In genomic region chr3:38157117-38157516, GRCh38 we compare ENCODE assay signal across 18 cellular contexts. TPM values are rescaled to one million over a fixed set of nuclear protein-coding genes. Genes with fewer than 3 reads are reported as not detected.
DNase-seq lines count a peak whose midpoint lies in the region; ATAC-seq, FAIRE-seq and TF ChIP-seq lines count a peak whose summit lies in the region.
"Had no signal": no experiment of that assay in that cellular context is flagged by ENCODE, and none has a peak within 500 bp of the region (broad histone marks: within the 10 kb centered on the region; RNA-seq: fewer than 3 reads in every experiment).

No MANE protein-coding gene starts in this region.

- H4K20me1 ChIP-seq in keratinocyte (ENCODE audit: control insufficient read depth, extremely low read depth, insufficient read depth, low read length): no peaks in the 10 kb centered on the region
- H4K20me1 ChIP-seq in MM.1S (ENCODE audit: insufficient read depth, low read length): no peaks in the 10 kb centered on the region
- H4K20me1 ChIP-seq: BLaER1 had no signal

- H3K4me2 ChIP-seq in keratinocyte (ENCODE audit: control insufficient read depth, extremely low read depth, insufficient read depth, low read depth, low read length) (peak overlapping the region; percentile 2), MM.1S (ENCODE audit: low read depth, low read length) (no peak overlapping the region)
- H3K4me2 ChIP-seq: A549, BLaER1 had no signal

- no peaks in the 10 kb centered on the region for H3K27me3 Mint-ChIP-seq in activated CD4-positive, alpha-beta T cell treated with anti-CD3 and anti-CD28 coated beads, Interleukin-2, amount 10 ng/mL, durations not matched to agents 24 days and 14 days
- H3K27me3 Mint-ChIP-seq: CD4-positive, alpha-beta memory T cell had no signal

- no peaks in the 10 kb centered on the region for H3K79me2 ChIP-seq in keratinocyte (ENCODE audit: control insufficient read depth, insufficient read depth, low read length)
- no peaks in the 10 kb centered on the region for H3K79me2 ChIP-seq in MM.1S (ENCODE audit: low read length)

- H3K27me3 ChIP-seq in RWPE2 (ENCODE audit: insufficient read depth, poor library complexity, severe bottlenecking) (no peaks in the 10 kb centered on the region), keratinocyte (ENCODE audit: control insufficient read depth, extremely low read depth, insufficient read depth, low read length) (no peaks in the 10 kb centered on the region), upper lobe of right lung (no peaks in the 10 kb centered on the region), MM.1S (replicated peaks; ENCODE audit: insufficient read depth, low read length) (no peaks in the 10 kb centered on the region)
- H3K27me3 ChIP-seq: BLaER1 had no signal

- intact Hi-C loops in activated CD4-positive, alpha-beta T cell treated with anti-CD3 and anti-CD28 coated beads, Interleukin-2, amount 10 ng/mL, durations not matched to agents 24 days and 14 days (cut with micrococcal nuclease): no loop called here
- intact Hi-C loops in upper lobe of right lung (cut with DNase I): no loop called here

- H3K36me3 Mint-ChIP-seq in activated CD4-positive, alpha-beta T cell treated with anti-CD3 and anti-CD28 coated beads, Interleukin-2, amount 10 ng/mL, durations not matched to agents 24 days and 14 days (ENCODE audit: low read depth): no peaks in the 10 kb centered on the region
- H3K36me3 Mint-ChIP-seq: CD4-positive, alpha-beta memory T cell had no signal

- TF ChIP-seq CTCF in RWPE2 (IDR thresholded peaks at IDR 0.05; ENCODE audit: poor library complexity, severe bottlenecking) (no peak), keratinocyte (optimal IDR thresholded peaks at IDR 0.05 in 1 of 3, IDR thresholded peaks at IDR 0.05 in 1 of 3, conservative IDR thresholded peaks at IDR 0.05 in 1 of 3; ENCODE audit: extremely low read depth in 1 of 3, insufficient read depth in 2 of 3, low read length in 3 of 3) (no peak), upper lobe of right lung (IDR thresholded peaks at IDR 0.05) (no peak), MM.1S (IDR thresholded peaks at IDR 0.05; ENCODE audit: low read length) (no peak)

- FAIRE-seq in keratinocyte (lab: Jason Lieb, UNC): peak; percentile 44
- FAIRE-seq: A549, GM19239, H1, HepG2 had no signal

- dilution Hi-C loops in keratinocyte (cut with MboI; ENCODE audit: extremely low pct_ligation_motif_present, low sequenced_read_pairs): no loop called here

- no peak overlapping the region for H3K4me3 Mint-ChIP-seq in activated CD4-positive, alpha-beta T cell treated with anti-CD3 and anti-CD28 coated beads, Interleukin-2, amount 10 ng/mL, durations not matched to agents 24 days and 14 days
- H3K4me3 Mint-ChIP-seq: CD14-positive monocyte; CD4-positive, alpha-beta memory T cell; H9 had no signal

- H3K4me3 ChIP-seq in RWPE2 (ENCODE audit: severe bottlenecking): no peak overlapping the region
- H3K4me3 ChIP-seq in keratinocyte (ENCODE audit: control insufficient read depth in 2 of 3, extremely low read depth in 1 of 3, insufficient read depth in 2 of 3, low read depth in 1 of 3, low read length in 3 of 3): no peak overlapping the region
- no peak overlapping the region for H3K4me3 ChIP-seq in upper lobe of right lung
- H3K4me3 ChIP-seq in MM.1S (ENCODE audit: low read length): no peak overlapping the region
- H3K4me3 ChIP-seq: A549, BLaER1 had no signal

- ATAC-seq in RWPE2 (ENCODE audit: low read depth): no peak
- no peak for ATAC-seq in upper lobe of right lung
- no peak for ATAC-seq in GM18870 (IDR thresholded peaks at IDR 0.05; ENCODE audit: unreplicated experiment)
- ATAC-seq: HepG2 had no signal

- no peaks in the 10 kb centered on the region for H3F3A ChIP-seq in MM.1S (ENCODE audit: insufficient read depth, low read length)

- H3K4me1 Mint-ChIP-seq in activated CD4-positive, alpha-beta T cell treated with anti-CD3 and anti-CD28 coated beads, Interleukin-2, amount 10 ng/mL, durations not matched to agents 24 days and 14 days: peaks cover 22% of the 10 kb centered on the region

- H2AFZ ChIP-seq in keratinocyte (ENCODE audit: control insufficient read depth, low read length): peak overlapping the region; percentile 21
- no peak overlapping the region for H2AFZ ChIP-seq in MM.1S (ENCODE audit: low read length)

- no peaks in the 10 kb centered on the region for H3K9me3 ChIP-seq in RWPE2 (ENCODE audit: severe bottlenecking)
- no peaks in the 10 kb centered on the region for H3K9me3 ChIP-seq in keratinocyte (ENCODE audit: control insufficient read depth, low read depth, low read length)
- no peaks in the 10 kb centered on the region for H3K9me3 ChIP-seq in upper lobe of right lung
- no peaks in the 10 kb centered on the region for H3K9me3 ChIP-seq in MM.1S (replicated peaks; ENCODE audit: insufficient read depth, low read length)
- H3K9me3 ChIP-seq: A549, BLaER1 had no signal

- H3K36me3 ChIP-seq in RWPE2 (ENCODE audit: low read depth) (no peaks in the 10 kb centered on the region), keratinocyte (ENCODE audit: control insufficient read depth in 2 of 2, extremely low read depth in 1 of 2, insufficient read depth in 2 of 2, low read length in 2 of 2) (no peaks in the 10 kb centered on the region), upper lobe of right lung (no peaks in the 10 kb centered on the region), MM.1S (replicated peaks; ENCODE audit: insufficient read depth, low read length) (no peaks in the 10 kb centered on the region)
- H3K36me3 ChIP-seq: BLaER1 had no signal

- DNase-seq in activated CD4-positive, alpha-beta T cell treated with anti-CD3 and anti-CD28 coated beads, Interleukin-2, amount 10 ng/mL, durations not matched to agents 24 days and 14 days: peak; percentile 50
- no peak for DNase-seq in activated CD4-positive, alpha-beta T cell treated with anti-CD3 and anti-CD28 coated beads, Interleukin-2, amount 50 U/mL, for 48 hours
- no peak for DNase-seq in RWPE2 (ENCODE audit: low spot score)
- no peak for DNase-seq in keratinocyte (ENCODE audit: low read depth, low spot score)
- no peak for DNase-seq in upper lobe of right lung
- DNase-seq in MM.1S: no peak
- DNase-seq: AML-193; CD4-positive, alpha-beta memory T cell; GF-D8; H9 had no signal

- H3K27ac ChIP-seq in RWPE2 (ENCODE audit: poor library complexity, severe bottlenecking) (peak overlapping the region; percentile 90), keratinocyte (ENCODE audit: control insufficient read depth, insufficient read depth, low read length) (peak overlapping the region; percentile 2), upper lobe of right lung (no peak overlapping the region), MM.1S (ENCODE audit: low read length) (no peak overlapping the region)
- H3K27ac ChIP-seq: 22Rv1, A549, BLaER1 had no signal

- H3K9ac ChIP-seq in keratinocyte (ENCODE audit: control insufficient read depth, extremely low read depth, insufficient read depth, low read length): no peak overlapping the region
- H3K9ac ChIP-seq in MM.1S (ENCODE audit: low read length): no peak overlapping the region
- H3K9ac ChIP-seq: BLaER1 had no signal

- no peak overlapping the region for H3K27ac Mint-ChIP-seq in activated CD4-positive, alpha-beta T cell treated with anti-CD3 and anti-CD28 coated beads, Interleukin-2, amount 10 ng/mL, durations not matched to agents 24 days and 14 days
- H3K27ac Mint-ChIP-seq: H9 had no signal

- H3K4me1 ChIP-seq in RWPE2 (ENCODE audit: insufficient read depth, poor library complexity, severe bottlenecking) (peaks cover 50% of the 10 kb centered on the region), keratinocyte (ENCODE audit: control insufficient read depth, extremely low read depth, insufficient read depth, low read length) (peaks cover 54% of the 10 kb centered on the region), upper lobe of right lung (peaks cover 15% of the 10 kb centered on the region), MM.1S (ENCODE audit: low read length) (no peaks in the 10 kb centered on the region)
- H3K4me1 ChIP-seq: BLaER1 had no signal

- no peaks in the 10 kb centered on the region for H3K9me3 Mint-ChIP-seq in activated CD4-positive, alpha-beta T cell treated with anti-CD3 and anti-CD28 coated beads, Interleukin-2, amount 10 ng/mL, durations not matched to agents 24 days and 14 days
- H3K9me3 Mint-ChIP-seq: CD14-positive monocyte; CD4-positive, alpha-beta memory T cell; H9 had no signal

- no peaks in the 10 kb centered on the region for H3K9me2 ChIP-seq in MM.1S (replicated peaks; ENCODE audit: insufficient read depth, low read length)

- H3K9me1 ChIP-seq in keratinocyte (ENCODE audit: control insufficient read depth, extremely low read depth, insufficient read depth, low read length): no peaks in the 10 kb centered on the region

RNA-seq across cellular contexts. Expression of gene OXSR1, which starts 8.2 kb away (rescaled TPM):
- 56.4 and 58.3 TPM in 2 replicates for total RNA-seq in activated CD4-positive, alpha-beta T cell treated with anti-CD3 and anti-CD28 coated beads, Interleukin-2, amount 10 ng/mL, durations not matched to agents 24 days and 14 days
- 60.8 to 77.0 TPM (median 61.9 TPM) in 3 replicates for polyA plus RNA-seq in keratinocyte
- 29.8 TPM for polyA plus RNA-seq in keratinocyte (2011; ENCODE audit: low read depth)
- polyA plus RNA-seq in keratinocyte (2011; cell fraction: cytosol; rRNA removed): 44.6 and 75.2 TPM in 2 replicates
- polyA plus RNA-seq in keratinocyte (2011; cell fraction: nucleus; rRNA removed): 83.6 and 108 TPM in 2 replicates
- polyA plus RNA-seq in keratinocyte (2012; ENCODE audit: low replicate concordance): 50.3 and 54.7 TPM in 2 replicates
- polyA minus RNA-seq in keratinocyte: 31.5 to 73.8 TPM (median 53.2 TPM) in 3 replicates
- polyA minus RNA-seq in keratinocyte (2011; cell fraction: cytosol; rRNA and poly(A)+ RNA removed): 62.2 TPM
- 59.6 and 108 TPM in 2 replicates for polyA minus RNA-seq in keratinocyte (2011; cell fraction: nucleus; rRNA and poly(A)+ RNA removed)
- 32.7 TPM for total RNA-seq in upper lobe of right lung

RNA-seq across cellular contexts. Expression of gene MYD88, which starts 18.7 kb away (rescaled TPM):
- 32.0 and 36.9 TPM in 2 replicates for total RNA-seq in activated CD4-positive, alpha-beta T cell treated with anti-CD3 and anti-CD28 coated beads, Interleukin-2, amount 10 ng/mL, durations not matched to agents 24 days and 14 days
- polyA plus RNA-seq in keratinocyte: 44.0 to 72.8 TPM (median 46.2 TPM) in 3 replicates
- polyA plus RNA-seq in keratinocyte (2011; ENCODE audit: low read depth): 52.8 TPM
- 58.1 and 67.4 TPM in 2 replicates for polyA plus RNA-seq in keratinocyte (2011; cell fraction: cytosol; rRNA removed)
- polyA plus RNA-seq in keratinocyte (2011; cell fraction: nucleus; rRNA removed): 71.4 and 90.1 TPM in 2 replicates
- polyA plus RNA-seq in keratinocyte (2012; ENCODE audit: low replicate concordance): 34.0 and 52.2 TPM in 2 replicates
- polyA minus RNA-seq in keratinocyte: 92.9 to 153 TPM (median 123 TPM) in 3 replicates
- 42.6 TPM for polyA minus RNA-seq in keratinocyte (2011; cell fraction: cytosol; rRNA and poly(A)+ RNA removed)
- polyA minus RNA-seq in keratinocyte (2011; cell fraction: nucleus; rRNA and poly(A)+ RNA removed): 34.7 and 46.8 TPM in 2 replicates
- total RNA-seq in upper lobe of right lung: 70.2 TPM

RNA-seq across cellular contexts. Expression of gene ACAA1, which starts 20.2 kb away (rescaled TPM):
- total RNA-seq in activated CD4-positive, alpha-beta T cell treated with anti-CD3 and anti-CD28 coated beads, Interleukin-2, amount 10 ng/mL, durations not matched to agents 24 days and 14 days: 68.7 and 71.6 TPM in 2 replicates
- polyA plus RNA-seq in keratinocyte: 81.4 to 125 TPM (median 85.3 TPM) in 3 replicates
- polyA plus RNA-seq in keratinocyte (2011; ENCODE audit: low read depth): 29.4 TPM
- polyA plus RNA-seq in keratinocyte (2011; cell fraction: cytosol; rRNA removed): 62.3 and 109 TPM in 2 replicates
- 152 and 169 TPM in 2 replicates for polyA plus RNA-seq in keratinocyte (2011; cell fraction: nucleus; rRNA removed)
- polyA plus RNA-seq in keratinocyte (2012; ENCODE audit: low replicate concordance): 47.3 and 77.6 TPM in 2 replicates
- polyA minus RNA-seq in keratinocyte: 58.6 to 84.3 TPM (median 73.0 TPM) in 3 replicates
- 81.5 TPM for polyA minus RNA-seq in keratinocyte (2011; cell fraction: cytosol; rRNA and poly(A)+ RNA removed)
- 42.1 and 47.1 TPM in 2 replicates for polyA minus RNA-seq in keratinocyte (2011; cell fraction: nucleus; rRNA and poly(A)+ RNA removed)
- 81.7 TPM for total RNA-seq in upper lobe of right lung

Comparison
In these comparisons a context has a peak if more than half of its experiments do, and no peak if none do; other contexts are left out.
1. H3K27ac ChIP-seq: peak in RWPE2 (single experiment) and keratinocyte (single experiment); none in upper lobe of right lung (single experiment) and MM.1S (single experiment).